Comparison of ENCODE assay signal across 20 cellular contexts in the genomic region with DNA sequence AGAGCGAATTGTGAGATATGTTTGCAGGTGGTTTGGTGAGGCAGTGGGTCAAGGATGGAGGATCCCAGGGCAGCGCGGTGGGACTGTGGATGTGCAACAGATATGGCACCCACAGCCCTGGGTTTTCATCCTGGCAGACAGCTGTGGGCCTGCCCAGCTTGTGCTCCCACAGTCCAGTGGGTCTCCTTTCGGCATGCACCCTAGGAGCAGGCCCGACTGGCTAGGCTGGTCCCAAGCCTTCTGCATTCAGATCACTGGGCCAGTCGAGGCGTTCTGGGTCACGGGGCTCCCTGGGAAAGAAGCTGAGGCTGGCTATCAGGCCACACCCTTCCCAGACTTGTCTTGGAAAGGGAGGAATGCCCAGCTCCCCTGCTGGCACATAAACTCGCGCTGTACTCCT.
"Had no signal": no experiment of that assay in that cellular context is flagged by ENCODE, and none has a peak within 500 bp of the region (broad histone marks: within the 10 kb centered on the region; RNA-seq: fewer than 3 reads in every experiment).

No MANE protein-coding gene starts in this region.

- H3K36me3 ChIP-seq: Peyer's patch had no signal

- DNase-seq: activated CD4-positive, alpha-beta memory T cell treated with anti-CD3 and anti-CD28 coated beads for 36 hours; activated CD4-positive, alpha-beta T cell treated with anti-CD3 and anti-CD28 coated beads for 1 hour; activated CD4-positive, alpha-beta T cell treated with anti-CD3 and anti-CD28 coated beads, Interleukin-2, amount 10 ng/mL, durations not matched to agents 7 days and 5 days; activated gamma-delta T cell treated with Interleukin-2 at 50 U/mL for 16 hours; activated naive CD4-positive, alpha-beta T cell treated with anti-CD3 and anti-CD28 coated beads, Interleukin-2, amount 10 ng/mL, durations not matched to agents 7 days and 5 days; activated naive CD8-positive, alpha-beta T cell treated with anti-CD3 and anti-CD28 coated beads for 36 hours; activated T-cell treated with anti-CD3 and anti-CD28 coated beads for 4 hours; activated T-cell treated with anti-CD3 and anti-CD28 coated beads, Interleukin-2, amount 50 U/mL, for 48 hours; KG1; NCI-H1048; NCI-H146; NCI-H187 treated with DMSO at 0.1 percent for 48 hours; NCI-H2081 treated with DMSO at 0.1 percent for 48 hours; NCI-H446; NCI-H524; Peyer's patch; SIG-M5; T-helper 17 cell; T-helper 9 cell had no signal

- H3K27me3 ChIP-seq: Peyer's patch had no signal

- H3K4me3 ChIP-seq: Peyer's patch had no signal

- H3K27ac ChIP-seq: Peyer's patch, RWPE1 had no signal

- H3K4me1 ChIP-seq: Peyer's patch had no signal

- ATAC-seq: T-helper 17 cell had no signal
